8 cellular contexts compared by ENCODE assay signal in genomic region chr10:42367532-42368230, GRCh38.
DNase-seq lines count a peak whose midpoint lies in the region; ATAC-seq and TF ChIP-seq lines count a peak whose summit lies in the region.

No MANE protein-coding gene starts in this region.

- H4K20me1 ChIP-seq in Karpas-422 (ENCODE audit: insufficient read depth, low read depth, low read length): no peaks in the 10 kb centered on the region

- no peaks in the 10 kb centered on the region for H3K4me1 Mint-ChIP-seq in activated naive CD8-positive, alpha-beta T cell treated with anti-CD3 and anti-CD28 coated beads, Interleukin-2, amount 50 U/mL, for 24 hours

- H3K27me3 Mint-ChIP-seq in activated naive CD8-positive, alpha-beta T cell treated with anti-CD3 and anti-CD28 coated beads, Interleukin-2, amount 50 U/mL, for 24 hours: peaks cover 3% of the 10 kb centered on the region

- H2AFZ ChIP-seq in Karpas-422 (ENCODE audit: low read length): no peak overlapping the region; the same call in 1 of the 2 replicates

- peak overlapping the region; percentile 83 for H3K9ac ChIP-seq in Karpas-422 (ENCODE audit: low read length)

- TF ChIP-seq CTCF in GM20000 (IDR thresholded peaks at IDR 0.05; ENCODE audit: extremely low read depth, missing control alignments): no peak

- H3K27me3 ChIP-seq in Karpas-422 (ENCODE audit: low read length): no peaks in the 10 kb centered on the region

- ATAC-seq in activated naive CD8-positive, alpha-beta T cell treated with anti-CD3 and anti-CD28 coated beads, Interleukin-2, amount 50 U/mL, for 24 hours: peak; percentile 52
- peak; percentile 100 for ATAC-seq in Right ventricle myocardium superior (ENCODE audit: poor library complexity)
- no peak for ATAC-seq in GM21717 (IDR thresholded peaks at IDR 0.05; ENCODE audit: unreplicated experiment)
- ATAC-seq in HG03469 (IDR thresholded peaks at IDR 0.05; ENCODE audit: unreplicated experiment): no peak

- peak overlapping the region; percentile 67 for H3K4me2 ChIP-seq in Karpas-422 (ENCODE audit: low read depth, low read length, poor library complexity, severe bottlenecking)

- H3K36me3 ChIP-seq in Karpas-422 (ENCODE audit: insufficient read depth, low read length): peaks cover 22% of the 10 kb centered on the region

- no peak overlapping the region for H3K27ac ChIP-seq in Karpas-422 (ENCODE audit: low read length)

- H3K4me3 ChIP-seq in Karpas-422 (ENCODE audit: low read length): peak overlapping the region; percentile 86

- DNase-seq in CD1c-positive myeloid dendritic cell (ENCODE audit: extremely low spot score) (peak; percentile 37), GM20000 (ENCODE audit: low spot score) (peak; percentile 82), Karpas-422 (peak; percentile 94), Right ventricle myocardium superior (peak; percentile 91), posterior cingulate gyrus (peak; percentile 42 to 98 (median 86))
- peak; percentile 8 for DNase-seq in activated naive CD8-positive, alpha-beta T cell treated with anti-CD3 and anti-CD28 coated beads, Interleukin-2, amount 50 U/mL, for 24 hours

- no peaks in the 10 kb centered on the region for H3K9me2 ChIP-seq in Karpas-422 (replicated peaks; ENCODE audit: insufficient read depth, low read length)

- H3K79me2 ChIP-seq in Karpas-422 (ENCODE audit: low read length): peaks cover 38% of the 10 kb centered on the region

- peak overlapping the region; percentile 43 for H3K4me3 Mint-ChIP-seq in activated naive CD8-positive, alpha-beta T cell treated with anti-CD3 and anti-CD28 coated beads, Interleukin-2, amount 50 U/mL, for 24 hours

- peaks cover 46% of the 10 kb centered on the region for H3K9me3 ChIP-seq in Karpas-422 (ENCODE audit: low read length)

- no peak overlapping the region for H3K27ac Mint-ChIP-seq in activated naive CD8-positive, alpha-beta T cell treated with anti-CD3 and anti-CD28 coated beads, Interleukin-2, amount 50 U/mL, for 24 hours

- H3K36me3 Mint-ChIP-seq in activated naive CD8-positive, alpha-beta T cell treated with anti-CD3 and anti-CD28 coated beads, Interleukin-2, amount 50 U/mL, for 24 hours (ENCODE audit: low read depth): peaks cover 2% of the 10 kb centered on the region

- peaks cover 25% of the 10 kb centered on the region for H3K9me3 Mint-ChIP-seq in activated naive CD8-positive, alpha-beta T cell treated with anti-CD3 and anti-CD28 coated beads, Interleukin-2, amount 50 U/mL, for 24 hours

- H3K4me1 ChIP-seq in Karpas-422 (ENCODE audit: low read length): no peaks in the 10 kb centered on the region

- intact Hi-C loops in Right ventricle myocardium superior (cut with DNase I) (no loop called here), posterior cingulate gyrus (cut with DNase I) (loop anchor here (10.0 kb wide), 1 partner anchor 417 kb away; the partner anchor contains the start of gene BMS1)

Comparison
In these comparisons a context has a peak if more than half of its experiments do, and no peak if none do; other contexts are left out.
1. DNase-seq: peak in every context shown above with its lines; median percentile 94 in Karpas-422; 91 in Right ventricle myocardium superior; 86 in posterior cingulate gyrus; 82 in GM20000; 37 in CD1c-positive myeloid dendritic cell; 8 in activated naive CD8-positive, alpha-beta T cell treated with anti-CD3 and anti-CD28 coated beads, Interleukin-2, amount 50 U/mL, for 24 hours.
2. ATAC-seq: peak in activated naive CD8-positive, alpha-beta T cell treated with anti-CD3 and anti-CD28 coated beads, Interleukin-2, amount 50 U/mL, for 24 hours (single experiment) and Right ventricle myocardium superior (single experiment); none in GM21717 (single experiment) and HG03469 (single experiment).